27 cellular contexts compared by ENCODE assay signal in genomic region chr17:32697728-32698625, GRCh38.
DNase-seq lines count a peak whose midpoint lies in the region; ATAC-seq, FAIRE-seq and TF ChIP-seq lines count a peak whose summit lies in the region.
"Had no signal": no experiment of that assay in that cellular context is flagged by ENCODE, and none has a peak within 500 bp of the region (broad histone marks: within the 10 kb centered on the region; RNA-seq: fewer than 3 reads in every experiment).

No MANE protein-coding gene starts in this region.

- no peaks in the 10 kb centered on the region for H3K4me1 ChIP-seq in RWPE2 (ENCODE audit: insufficient read depth, poor library complexity, severe bottlenecking)
- H3K4me1 ChIP-seq: gastrocnemius medialis, SJSA1, upper lobe of right lung had no signal

- no peaks in the 10 kb centered on the region for H3K36me3 ChIP-seq in RWPE2 (ENCODE audit: low read depth)
- H3K36me3 ChIP-seq: gastrocnemius medialis, prostate gland, SJSA1, upper lobe of right lung had no signal

- H3K4me3 ChIP-seq in RWPE2 (ENCODE audit: severe bottlenecking) = no peak overlapping the region
- H3K4me3 ChIP-seq: gastrocnemius medialis, lung, prostate gland, SJSA1, upper lobe of right lung had no signal

- FAIRE-seq in islet of Langerhans (lab: Jason Lieb, UNC) = peak; percentile 24

- TF ChIP-seq CTCF in RWPE2 (IDR thresholded peaks at IDR 0.05; ENCODE audit: poor library complexity, severe bottlenecking) = no peak

- H3K27me3 ChIP-seq in RWPE2 (ENCODE audit: insufficient read depth, poor library complexity, severe bottlenecking) = no peaks in the 10 kb centered on the region
- H3K27me3 ChIP-seq: gastrocnemius medialis, SJSA1, upper lobe of right lung had no signal

- no peaks in the 10 kb centered on the region for H3K9me3 ChIP-seq in RWPE2 (ENCODE audit: severe bottlenecking)
- H3K9me3 ChIP-seq: gastrocnemius medialis, prostate gland, SJSA1, upper lobe of right lung had no signal

- peak; percentile 9 for DNase-seq in activated CD4-positive, alpha-beta T cell treated with anti-CD3 and anti-CD28 coated beads for 48 hours
- no peak for DNase-seq in activated CD4-positive, alpha-beta T cell treated with anti-CD3 and anti-CD28 coated beads for 4 hours
- DNase-seq in ELR (ENCODE audit: low read depth) (peak; percentile 29), RWPE2 (ENCODE audit: low spot score) (no peak), NOMO-1 (lab: John Stamatoyannopoulos, UW; ENCODE audit: unreplicated experiment in 2 of 2) (no peak)
- DNase-seq: activated gamma-delta T cell treated with Interleukin-2 at 50 U/mL for 16 hours; cerebellar nuclear complex; dermis blood vessel endothelial cell; DND-41; gastrocnemius medialis; kidney glomerular epithelial cell; natural killer cell; NCI-H1092; NCI-H1694 treated with DMSO at 0.1 percent for 48 hours; NCI-H446 treated with DMSO at 0.1 percent for 48 hours; NCI-H82; nucleus accumbens; stimulated activated naive B cell treated with anti-CD40 and anti-IgM and Interleukin-4, amounts not matched to agents 10 μg/mL and 1 μg/mL and 100 μg/mL, for 72 hours; T1000; upper lobe of right lung had no signal

- peak; percentile 56; the same call in 2 of the 3 replicates for ATAC-seq in RWPE2 (ENCODE audit: low read depth)
- ATAC-seq in HG02571 (IDR thresholded peaks at IDR 0.05; ENCODE audit: unreplicated experiment) = no peak
- no peak for ATAC-seq in HG02588 (IDR thresholded peaks at IDR 0.05; ENCODE audit: unreplicated experiment)
- ATAC-seq: gastrocnemius medialis; HCT116; natural killer cell; stimulated activated naive B cell treated with anti-CD40 and anti-IgM and Interleukin-4, amounts not matched to agents 10 μg/mL and 1 μg/mL and 100 μg/mL, for 72 hours; upper lobe of right lung had no signal

- no peak overlapping the region for H3K27ac ChIP-seq in RWPE2 (ENCODE audit: poor library complexity, severe bottlenecking)
- H3K27ac ChIP-seq: gastrocnemius medialis, prostate gland, SJSA1, upper lobe of right lung had no signal

Comparison
In these comparisons a context has a peak if more than half of its experiments do, and no peak if none do; other contexts are left out.
1. DNase-seq: peak in activated CD4-positive, alpha-beta T cell treated with anti-CD3 and anti-CD28 coated beads for 48 hours (single experiment) and ELR (single experiment); none in activated CD4-positive, alpha-beta T cell treated with anti-CD3 and anti-CD28 coated beads for 4 hours (0 of 2), RWPE2 (single experiment) and NOMO-1 (0 of 2).